ENCODE assay signal across 8 cellular contexts in genomic region chr1:160726498-160727391, GRCh38. TPM values are rescaled to one million over a fixed set of nuclear protein-coding genes. Genes with fewer than 3 reads are reported as not detected.
DNase-seq lines count a peak whose midpoint lies in the region; ATAC-seq and TF ChIP-seq lines count a peak whose summit lies in the region.

No MANE protein-coding gene starts in this region.

- H2BK12ac ChIP-seq in mesenchymal stem cell (ENCODE audit: low read length in 2 of 2), result no peak overlapping the region

- no peaks in the 10 kb centered on the region for H3K36me3 Mint-ChIP-seq in endodermal cell (ENCODE audit: low read depth)

- H3K4me3 ChIP-seq in endodermal cell (ENCODE audit: low read length) (no peak overlapping the region), mesenchymal stem cell (ENCODE audit: insufficient read depth in 1 of 2, low read depth in 1 of 2, low read length in 2 of 2) (no peak overlapping the region)

- 16 to 17% methylated on average over 7 to 8 of the region's 8 CpGs for WGBS in endodermal cell (ENCODE audit: insufficient coverage in 1 of 2, insufficient read length in 1 of 2), 2 experiments
- 14% methylated on average over 8 of the region's 8 CpGs for WGBS in mesenchymal stem cell

- DNase-seq in AG20443 (ENCODE audit: low spot score), result peak; percentile 52
- peak; percentile 40 for DNase-seq in NCI-H510A treated with DMSO at 0.1 percent for 48 hours (lab: John Stamatoyannopoulos, UW)
- DNase-seq in activated CD4-positive, alpha-beta T cell treated with anti-CD3 and anti-CD28 coated beads for 48 hours, result peak; percentile 72
- peak; percentile 89 for DNase-seq in endodermal cell
- peak; percentile 66 for DNase-seq in mesenchymal stem cell
- DNase-seq in stimulated activated naive CD4-positive, alpha-beta T cell (lab: John Stamatoyannopoulos, UW), result peak in 5 of 6 experiments; percentile 49 to 83 (median 54)

- no peak overlapping the region for H2BK15ac ChIP-seq in mesenchymal stem cell (ENCODE audit: low read depth, poor library complexity, severe bottlenecking)

- no peaks in the 10 kb centered on the region for H3K27me3 Mint-ChIP-seq in endodermal cell (ENCODE audit: insufficient read depth)

- no peaks in the 10 kb centered on the region for H3K79me1 ChIP-seq in mesenchymal stem cell (replicated peaks; ENCODE audit: low read length, poor library complexity, severe bottlenecking)

- H3K4me1 ChIP-seq in endodermal cell (ENCODE audit: control insufficient read depth, insufficient read depth, low read length), result no peaks in the 10 kb centered on the region
- H3K4me1 ChIP-seq in mesenchymal stem cell (ENCODE audit: control insufficient read depth, insufficient read depth, low read depth, low read length), result no peaks in the 10 kb centered on the region

- H2BK5ac ChIP-seq in mesenchymal stem cell (ENCODE audit: low read depth, low read length, poor library complexity, severe bottlenecking), result no peak overlapping the region

- H3K14ac ChIP-seq in mesenchymal stem cell (ENCODE audit: low read length in 2 of 2), result no peak overlapping the region

- H4K91ac ChIP-seq in mesenchymal stem cell (ENCODE audit: low read length), result no peak overlapping the region

- no peak overlapping the region for H3K4ac ChIP-seq in mesenchymal stem cell (ENCODE audit: low read depth in 1 of 2, low read length in 2 of 2)

- H2AK5ac ChIP-seq in mesenchymal stem cell (ENCODE audit: low read length, severe bottlenecking), result no peak overlapping the region

- H3K9me3 ChIP-seq in endodermal cell (ENCODE audit: control insufficient read depth, low read length) (peaks cover under 1% of the 10 kb centered on the region), mesenchymal stem cell (ENCODE audit: control insufficient read depth, low read length) (no peaks in the 10 kb centered on the region)

- no peaks in the 10 kb centered on the region for H3K4me1 Mint-ChIP-seq in endodermal cell

- no peak overlapping the region for H3K27ac Mint-ChIP-seq in endodermal cell

- H3K18ac ChIP-seq in mesenchymal stem cell (ENCODE audit: low read depth in 1 of 2, low read length in 2 of 2), result no peak overlapping the region

- H3K27ac ChIP-seq in endodermal cell (ENCODE audit: low read depth, low read length) (no peak overlapping the region), mesenchymal stem cell (ENCODE audit: low read length, poor library complexity, severe bottlenecking) (no peak overlapping the region)

- H3K23ac ChIP-seq in mesenchymal stem cell (ENCODE audit: low read length in 2 of 2), result no peak overlapping the region

- no peak overlapping the region for H2BK120ac ChIP-seq in mesenchymal stem cell (ENCODE audit: low read depth, low read length)

- no peak overlapping the region for H2AFZ ChIP-seq in mesenchymal stem cell (ENCODE audit: low read depth, low read length)

- ATAC-seq in GM18517 (IDR thresholded peaks at IDR 0.05; ENCODE audit: unreplicated experiment) (peak; percentile 51), HG03342 (IDR thresholded peaks at IDR 0.05; ENCODE audit: unreplicated experiment) (peak; percentile 68)

- H3K9ac ChIP-seq in endodermal cell (ENCODE audit: extremely low read depth, low read length, poor library complexity, severe bottlenecking) (no peak overlapping the region), mesenchymal stem cell (ENCODE audit: low read length) (no peak overlapping the region)

- no peak overlapping the region for H3K4me3 Mint-ChIP-seq in endodermal cell

- H3K27me3 ChIP-seq in endodermal cell (ENCODE audit: control insufficient read depth, insufficient read depth, low read length, poor library complexity, severe bottlenecking) (no peaks in the 10 kb centered on the region), mesenchymal stem cell (ENCODE audit: control insufficient read depth in 1 of 2, insufficient read depth in 1 of 2, low read length in 2 of 2) (peaks cover 0 to 18% of the 10 kb centered on the region in 2 experiments)

- H4K8ac ChIP-seq in mesenchymal stem cell (ENCODE audit: low read length), result peak overlapping the region; percentile 7

- H3K36me3 ChIP-seq in endodermal cell (ENCODE audit: control insufficient read depth, insufficient read depth, low read length) (no peaks in the 10 kb centered on the region), mesenchymal stem cell (ENCODE audit: control insufficient read depth in 1 of 2, insufficient read depth in 2 of 2, low read depth in 1 of 2, low read length in 2 of 2) (no peaks in the 10 kb centered on the region)

- peaks cover 5% of the 10 kb centered on the region for H3K9me3 Mint-ChIP-seq in endodermal cell

- peak; percentile 96 for TF ChIP-seq CTCF in endodermal cell (conservative IDR thresholded peaks at IDR 0.05)

- no peak overlapping the region for H3K4me2 ChIP-seq in mesenchymal stem cell (ENCODE audit: low read length, poor library complexity, severe bottlenecking)

RNA-seq across cellular contexts. Expression of gene SLAMF7, which starts 12.3 kb away (rescaled TPM):
- total RNA-seq in endodermal cell, result not detected
- not detected for polyA plus RNA-seq in endodermal cell (2013, experiment 1 of 2)
- polyA plus RNA-seq in endodermal cell (2013, experiment 2 of 2), result not detected
- not detected for polyA plus RNA-seq in mesenchymal stem cell (2013, experiment 1 of 2)
- polyA plus RNA-seq in mesenchymal stem cell (2013, experiment 2 of 2), result not detected

RNA-seq across cellular contexts. Expression of gene CD48, which starts 15.1 kb away (rescaled TPM):
- 1 to 10 TPM in 1 of 2 donors, under 1 TPM in 1; 0.55 to 1.1 TPM for total RNA-seq in endodermal cell
- 2.5 TPM for polyA plus RNA-seq in endodermal cell (2013, experiment 1 of 2)
- polyA plus RNA-seq in endodermal cell (2013, experiment 2 of 2), result 3.1 TPM
- not detected for polyA plus RNA-seq in mesenchymal stem cell (2013, experiment 1 of 2)
- polyA plus RNA-seq in mesenchymal stem cell (2013, experiment 2 of 2), result not detected
